ENCODE assay signal across 17 cellular contexts in genomic region chr6:132568611-132569010, GRCh38.
DNase-seq lines count a peak whose midpoint lies in the region; ATAC-seq lines count a peak whose summit lies in the region.
"Had no signal": no experiment of that assay in that cellular context is flagged by ENCODE, and none has a peak within 500 bp of the region (broad histone marks: within the 10 kb centered on the region; RNA-seq: fewer than 3 reads in every experiment).

No MANE protein-coding gene starts in this region.

- peak; percentile 24 for DNase-seq in inferior parietal cortex (ENCODE audit: extremely low spot score)
- DNase-seq in putamen (ENCODE audit: low spot score) = peak; percentile 33
- no peak for DNase-seq in COLO668 (lab: John Stamatoyannopoulos, UW; ENCODE audit: unreplicated experiment)
- DNase-seq in NCI-H774 (lab: John Stamatoyannopoulos, UW) = no peak
- DNase-seq: CD8-positive, alpha-beta T cell; COR-L47; DMS79; GDM1; GOT3; HFFc6; KG1 had no signal

- H3K27ac ChIP-seq in angular gyrus (ENCODE audit: low read depth, low read length) = peak overlapping the region; percentile 48
- H3K27ac ChIP-seq: BLaER1 treated with 17β-estradiol and CSF1 and Interleukin-3, amounts not matched to agents 10 nM and 100 nM had no signal

- ATAC-seq in HG03432 (IDR thresholded peaks at IDR 0.05; ENCODE audit: unreplicated experiment) = no peak
- no peak for ATAC-seq in GM19324 (IDR thresholded peaks at IDR 0.05; ENCODE audit: low FRiP score, unreplicated experiment)
- ATAC-seq: CD8-positive, alpha-beta T cell; HCT116; HepG2 had no signal

Comparison
In these comparisons a context has a peak if more than half of its experiments do, and no peak if none do; other contexts are left out.
1. DNase-seq: peak in inferior parietal cortex (single experiment) and putamen (single experiment); none in COLO668 (single experiment) and NCI-H774 (single experiment).